ENCODE assay signal across 8 cellular contexts in genomic region chr3:49500408-49501257, GRCh38. TPM values are rescaled to one million over a fixed set of nuclear protein-coding genes. Genes with fewer than 3 reads are reported as not detected.
A peak's percentile ranks its signal among the peaks of the same experiment; 100 is the strongest.
DNase-seq lines count a peak whose midpoint lies in the region; ATAC-seq and TF ChIP-seq lines count a peak whose summit lies in the region.

No MANE protein-coding gene starts in this region.

- no peak overlapping the region for H2AFZ ChIP-seq in GM23338

- no peaks in the 10 kb centered on the region for H3K9me2 ChIP-seq in GM23338 (ENCODE audit: insufficient read depth)

- H3K27me3 Mint-ChIP-seq in GM23338 (ENCODE audit: insufficient read depth, low read depth, poor library complexity), result peaks cover 2% of the 10 kb centered on the region

- peaks cover 4% of the 10 kb centered on the region; the same call in 2 of the 3 replicates for H3K4me1 Mint-ChIP-seq in GM23338

- peak overlapping the region; percentile 68; the same call in 1 of the 2 replicates for H3K27ac Mint-ChIP-seq in GM23338

- H3K4me3 ChIP-seq in GM23338 (no peak overlapping the region), foreskin fibroblast (ENCODE audit: low read depth in 1 of 2, low read length in 2 of 2) (peak overlapping the region in 1 of 2 donors; percentile 30)

- no peak for ATAC-seq in GM23338

- H3K36me3 ChIP-seq in GM23338 (ENCODE audit: insufficient read depth), result no peaks in the 10 kb centered on the region

- 0 out of 2 replicates have a peak, but pooled peaks cover 3% of the 10 kb centered on the region for H3F3A ChIP-seq in GM23338 (replicated peaks; ENCODE audit: low read depth)

- peaks cover 29% of the 10 kb centered on the region for H4K20me1 ChIP-seq in GM23338 (replicated peaks; ENCODE audit: insufficient read depth)

- H3K79me2 ChIP-seq in GM23338 (replicated peaks; ENCODE audit: insufficient read depth), result peaks cover 91% of the 10 kb centered on the region

- no peak for TF ChIP-seq CTCF in GM23338 (conservative IDR thresholded peaks at IDR 0.05; ENCODE audit: low read depth in 2 of 2)
- no peak for TF ChIP-seq CTCF in foreskin fibroblast (IDR thresholded peaks at IDR 0.05; ENCODE audit: low read depth, low read length)
- no peak for TF ChIP-seq CTCF in GM20000 (IDR thresholded peaks at IDR 0.05; ENCODE audit: extremely low read depth, missing control alignments)

- peaks cover 6% of the 10 kb centered on the region for H3K36me3 Mint-ChIP-seq in GM23338 (ENCODE audit: low read depth)

- DNase-seq in GM23338 (ENCODE audit: low spot score) (no peak), SW480 (ENCODE audit: low spot score) (peak; percentile 34), foreskin fibroblast (peak; percentile 97 to 98), renal cortical epithelial cell (ENCODE audit: low read depth) (peak; percentile 91), NCI-H748 treated with DMSO at 0.1 percent for 48 hours (lab: John Stamatoyannopoulos, UW) (no peak), GM20000 (ENCODE audit: low spot score) (no peak), iPS-NIHi7 (ENCODE audit: extremely low spot score) (no peak)
- DNase-seq in stimulated activated CD8-positive, alpha-beta memory T cell treated with anti-CD3 and anti-CD28 coated beads, Interleukin-4, amount 100 ng/mL, for 48 hours, result no peak

- H3K27me3 ChIP-seq in GM23338 (ENCODE audit: insufficient read depth), result no peaks in the 10 kb centered on the region

- H3K4me3 Mint-ChIP-seq in GM23338, result no peak overlapping the region

- H3K27ac ChIP-seq in GM23338 (ENCODE audit: low read depth), result peak overlapping the region; percentile 72; the same call in 1 of the 2 replicates

- no peaks in the 10 kb centered on the region for H3K9me3 Mint-ChIP-seq in GM23338

- no peaks in the 10 kb centered on the region for H3K4me1 ChIP-seq in GM23338 (ENCODE audit: insufficient read depth)

- no peak overlapping the region for H3K4me2 ChIP-seq in GM23338

TF ChIP-seq in GM23338, 12 proteins besides CTCF, POLR2A, EP300 and RAD21:
- TF ChIP-seq JUNB (IDR thresholded peaks at IDR 0.05; ENCODE audit: unreplicated experiment) (no peak), NANOG (IDR thresholded peaks at IDR 0.05; ENCODE audit: borderline replicate concordance) (no peak), ZNF331 (CRISPR knock-in tag; IDR thresholded peaks at IDR 0.05; ENCODE audit: low read depth) (no peak), POLR2AphosphoS5 (IDR thresholded peaks at IDR 0.05; ENCODE audit: low read depth) (no peak), STAT1 (IDR thresholded peaks at IDR 0.05; ENCODE audit: unreplicated experiment) (no peak)

RNA-seq across cellular contexts. Expression of gene DAG1, which starts 30.6 kb away (rescaled TPM):
- total RNA-seq in GM23338 (2014; rRNA removed; shearing (Covaris generic)), result 152 and 167 TPM in 2 replicates
- polyA plus RNA-seq in GM23338 (2016; fragmentation: Nextera tagmentation; extraction: Ambion mirVana), result 29.6 and 29.9 TPM in 2 replicates
- total RNA-seq in renal cortical epithelial cell, result 37.9 and 87.8 TPM in 2 replicates

RNA-seq across cellular contexts. Expression of gene BSN, which starts 53.6 kb away (rescaled TPM):
- 5.1 and 5.4 TPM in 2 replicates for total RNA-seq in GM23338 (2014; rRNA removed; shearing (Covaris generic))
- 0.38 and 0.50 TPM in 2 replicates for polyA plus RNA-seq in GM23338 (2016; fragmentation: Nextera tagmentation; extraction: Ambion mirVana)
- 0.25 TPM in 1 of 2 replicates, not detected in the other for total RNA-seq in renal cortical epithelial cell

Comparison
In these comparisons a context has a peak if more than half of its experiments do, and no peak if none do; other contexts are left out.
1. DNase-seq: peak in SW480 (single experiment), foreskin fibroblast (2 of 2) and renal cortical epithelial cell (single experiment); none in GM23338 (single experiment), NCI-H748 treated with DMSO at 0.1 percent for 48 hours (single experiment), stimulated activated CD8-positive, alpha-beta memory T cell treated with anti-CD3 and anti-CD28 coated beads, Interleukin-4, amount 100 ng/mL, for 48 hours (single experiment), GM20000 (single experiment) and iPS-NIHi7 (single experiment).